Comparison of ENCODE assay signal across 23 cellular contexts in genomic region chr9:9399982-9400381, GRCh38.
A peak's percentile ranks its signal among the peaks of the same experiment; 100 is the strongest.
DNase-seq lines count a peak whose midpoint lies in the region; ATAC-seq, FAIRE-seq and TF ChIP-seq lines count a peak whose summit lies in the region.
"Had no signal": no experiment of that assay in that cellular context is flagged by ENCODE, and none has a peak within 500 bp of the region (broad histone marks: within the 10 kb centered on the region; RNA-seq: fewer than 3 reads in every experiment).

No MANE protein-coding gene starts in this region.

- H3K4me3 ChIP-seq in HepG2 (replicated peaks in 1 of 3; ENCODE audit: insufficient read depth in 1 of 3, low read depth in 2 of 3, low read length in 3 of 3) (no peak overlapping the region), right lobe of liver (no peak overlapping the region), K562 (no peak overlapping the region)
- no peak overlapping the region for H3K4me3 ChIP-seq in CD8-positive, alpha-beta T cell (ENCODE audit: low read depth, low read length)
- H3K4me3 ChIP-seq: A549; BLaER1 treated with 17β-estradiol and CSF1 and Interleukin-3, amounts not matched to agents 10 nM and 100 nM had no signal

- H3K9me3 Mint-ChIP-seq in immature natural killer cell = peaks cover 0 to 47% (median 19%) of the 10 kb centered on the region in 6 donors
- H3K9me3 Mint-ChIP-seq in CD8-positive, alpha-beta T cell = peaks cover 9% of the 10 kb centered on the region

- CTCF ChIA-PET in HepG2 (lab: Yijun Ruan, JAX; ENCODE audit: low intra/inter-chr PET ratio, low total read pairs) = no interaction called here
- CTCF ChIA-PET in K562 (lab: Yijun Ruan, JAX; ENCODE audit: low intra/inter-chr PET ratio) = no interaction called here
- CTCF ChIA-PET in CD8-positive, alpha-beta T cell (lab: Charles Lee) = no interaction called here

- FAIRE-seq in HepG2 (lab: Jason Lieb, UNC) (no peak), K562 (lab: Jason Lieb, UNC) (no peak), frontal cortex (lab: Jason Lieb, UNC) (peak; percentile 17)
- FAIRE-seq: A549, G401.6, GM12891, GM19239 had no signal

- H3K27me3 Mint-ChIP-seq in immature natural killer cell (ENCODE audit: low read depth in 3 of 3) = peaks cover 0 to 2% (median 0%) of the 10 kb centered on the region in 3 donors
- H3K27me3 Mint-ChIP-seq in CD8-positive, alpha-beta T cell (ENCODE audit: low read depth) = no peaks in the 10 kb centered on the region
- H3K27me3 Mint-ChIP-seq: B cell; CD4-positive, alpha-beta T cell; CD8-positive, alpha-beta memory T cell had no signal

- no peaks in the 10 kb centered on the region for H3K36me3 Mint-ChIP-seq in immature natural killer cell
- no peaks in the 10 kb centered on the region for H3K36me3 Mint-ChIP-seq in CD8-positive, alpha-beta T cell
- H3K36me3 Mint-ChIP-seq: CD8-positive, alpha-beta memory T cell had no signal

- POLR2A ChIA-PET in HepG2 (lab: Yijun Ruan, JAX) = no interaction called here
- POLR2A ChIA-PET in K562 (lab: Yijun Ruan, JAX) = no interaction called here
- POLR2A ChIA-PET in CD8-positive, alpha-beta T cell (lab: Charles Lee) = no interaction called here

- no peak for ATAC-seq in HepG2
- no peak for ATAC-seq in right lobe of liver
- no peak for ATAC-seq in K562
- no peak for ATAC-seq in CD8-positive, alpha-beta T cell
- ATAC-seq: A549 had no signal

- BruUV-seq in HepG2 (replicated peaks; lab: Mats Ljungman, UMichigan) = no TSS peak
- BruUV-seq in K562 (replicated peaks; lab: Mats Ljungman, UMichigan) = no TSS peak

- TF ChIP-seq POLR2A in HepG2 (IDR thresholded peaks at IDR 0.05; ENCODE audit: insufficient read depth in 1 of 2, low read depth in 2 of 2, low read length in 2 of 2) (no peak), right lobe of liver (IDR thresholded peaks at IDR 0.05) (no peak), K562 (conservative IDR thresholded peaks at IDR 0.05) (no peak)

- H3K79me2 ChIP-seq in HepG2 (ENCODE audit: insufficient read depth, low read length) (no peaks in the 10 kb centered on the region), K562 (ENCODE audit: control insufficient read depth, insufficient read depth, low read length) (no peaks in the 10 kb centered on the region)

- intact Hi-C loops in HepG2 (cut with micrococcal nuclease; ENCODE audit: unreplicated experiment) (no loop called here), right lobe of liver (cut with DNase I) (no loop called here), K562 (cut with micrococcal nuclease) (no loop called here)
- intact Hi-C loops in CD8-positive, alpha-beta T cell (cut with DNase I, micrococcal nuclease) = loop anchor here in 1 of 2 experiments (10.0 kb wide), 1 partner anchor 65 kb away; no protein-coding TSS in a partner anchor

- in situ Hi-C loops in HepG2 (cut with HindIII; ENCODE audit: extremely low pct_ligation_motif_present, low pct_unique_long_range_greater_than_20kb) = no loop called here
- in situ Hi-C loops in K562 (cut with MboI) = no loop called here

- H3K27me3 ChIP-seq in HepG2 (ENCODE audit: control insufficient read depth in 1 of 2, insufficient read depth in 2 of 2, low read length in 2 of 2) = no peaks in the 10 kb centered on the region
- no peaks in the 10 kb centered on the region for H3K27me3 ChIP-seq in right lobe of liver
- H3K27me3 ChIP-seq in K562 (ENCODE audit: control insufficient read depth in 2 of 2, insufficient read depth in 2 of 2, low read length in 2 of 2) = no peaks in the 10 kb centered on the region
- no peaks in the 10 kb centered on the region for H3K27me3 ChIP-seq in CD8-positive, alpha-beta T cell (ENCODE audit: insufficient read depth, low read length)
- H3K27me3 ChIP-seq: BLaER1 treated with 17β-estradiol and CSF1 and Interleukin-3, amounts not matched to agents 10 nM and 100 nM had no signal

- H3K4me1 ChIP-seq in HepG2 (ENCODE audit: insufficient read depth, low read length) = no peaks in the 10 kb centered on the region
- H3K4me1 ChIP-seq in right lobe of liver = no peaks in the 10 kb centered on the region
- no peaks in the 10 kb centered on the region for H3K4me1 ChIP-seq in K562 (replicated peaks in 1 of 2; ENCODE audit: control insufficient read depth in 2 of 2, insufficient read depth in 2 of 2, low read length in 2 of 2)
- H3K4me1 ChIP-seq in CD8-positive, alpha-beta T cell (ENCODE audit: insufficient read depth, low read length) = no peaks in the 10 kb centered on the region
- H3K4me1 ChIP-seq: A549 had no signal

- H3K9me1 ChIP-seq in K562 (ENCODE audit: control insufficient read depth, insufficient read depth, low read length) = no peaks in the 10 kb centered on the region

- no peak overlapping the region for H3K4me3 Mint-ChIP-seq in immature natural killer cell
- H3K4me3 Mint-ChIP-seq in CD8-positive, alpha-beta T cell = no peak overlapping the region
- H3K4me3 Mint-ChIP-seq: B cell; CD4-positive, alpha-beta T cell; CD8-positive, alpha-beta memory T cell had no signal

- H3K9me3 ChIP-seq in HepG2 (ENCODE audit: low read length) (peaks cover 17% of the 10 kb centered on the region; the same call in 1 of the 2 replicates), right lobe of liver (no peaks in the 10 kb centered on the region), K562 (replicated peaks; ENCODE audit: control insufficient read depth, insufficient read depth, low read depth, low read length) (no peaks in the 10 kb centered on the region)
- H3K9me3 ChIP-seq in CD8-positive, alpha-beta T cell (ENCODE audit: low read length) = no peaks in the 10 kb centered on the region
- H3K9me3 ChIP-seq: BLaER1 treated with 17β-estradiol and CSF1 and Interleukin-3, amounts not matched to agents 10 nM and 100 nM had no signal

- no peak for TF ChIP-seq CTCF in HepG2 (CRISPR knock-in tag; IDR thresholded peaks at IDR 0.05)
- TF ChIP-seq CTCF in right lobe of liver (IDR thresholded peaks at IDR 0.05) = no peak
- no peak for TF ChIP-seq CTCF in K562 (IDR thresholded peaks at IDR 0.05 in 2 of 3, conservative IDR thresholded peaks at IDR 0.05 in 1 of 3; ENCODE audit: insufficient read depth in 2 of 3, low read depth in 1 of 3, low read length in 3 of 3)
- no peak for TF ChIP-seq CTCF in CD8-positive, alpha-beta T cell (IDR thresholded peaks at IDR 0.05)

- H3K27ac ChIP-seq in HepG2 (ENCODE audit: extremely low read length, insufficient read depth, low read length) = no peak overlapping the region
- H3K27ac ChIP-seq in right lobe of liver = no peak overlapping the region
- no peak overlapping the region for H3K27ac ChIP-seq in K562 (ENCODE audit: extremely low read depth, low read depth, low read length)
- no peak overlapping the region for H3K27ac ChIP-seq in CD8-positive, alpha-beta T cell (ENCODE audit: low read depth, low read length)
- H3K27ac ChIP-seq: 22Rv1; A549; BLaER1 treated with 17β-estradiol and CSF1 and Interleukin-3, amounts not matched to agents 10 nM and 100 nM; C4-2B had no signal

- TF ChIP-seq RAD21 in HepG2 (CRISPR knock-in tag; IDR thresholded peaks at IDR 0.05) = no peak
- no peak for TF ChIP-seq RAD21 in K562 (CRISPR knock-in tag; conservative IDR thresholded peaks at IDR 0.05 in 1 of 2, IDR thresholded peaks at IDR 0.05 in 1 of 2)

- H3K4me1 Mint-ChIP-seq in immature natural killer cell = no peaks in the 10 kb centered on the region
- no peaks in the 10 kb centered on the region for H3K4me1 Mint-ChIP-seq in CD8-positive, alpha-beta T cell (ENCODE audit: low read depth)
- H3K4me1 Mint-ChIP-seq: B cell; CD8-positive, alpha-beta memory T cell had no signal

- no peak overlapping the region for H3K27ac Mint-ChIP-seq in immature natural killer cell
- H3K27ac Mint-ChIP-seq in CD8-positive, alpha-beta T cell = no peak overlapping the region
- H3K27ac Mint-ChIP-seq: B cell; CD4-positive, alpha-beta T cell; CD8-positive, alpha-beta memory T cell had no signal

- TF ChIP-seq EP300 in HepG2 (IDR thresholded peaks at IDR 0.05; ENCODE audit: low read depth in 2 of 2, low read length in 2 of 2) = no peak
- TF ChIP-seq EP300 in HepG2 (CRISPR knock-in tag; IDR thresholded peaks at IDR 0.05; ENCODE audit: borderline replicate concordance) = no peak
- no peak for TF ChIP-seq EP300 in K562 (IDR thresholded peaks at IDR 0.05; ENCODE audit: low read length)

- no peak for DNase-seq in HepG2 (ENCODE audit: low spot score)
- DNase-seq in right lobe of liver = no peak
- no peak for DNase-seq in K562 (ENCODE audit: extremely low read depth in 1 of 4, low spot score in 3 of 4)
- DNase-seq in frontal cortex (ENCODE audit: low spot score in 2 of 2) = no peak
- no peak for DNase-seq in immature natural killer cell
- DNase-seq in CD8-positive, alpha-beta T cell = no peak
- DNase-seq: AML-193; CD4-positive, alpha-beta T cell; CD8-positive, alpha-beta memory T cell; COR-L47; DMS 273 treated with DMSO at 0.1 percent for 48 hours; DMS153; DMS53; DMS79 treated with DMSO at 0.1 percent for 48 hours; GF-D8 had no signal

- 0% methylated on average over 2 of the region's 2 CpGs for WGBS in HepG2 (ENCODE audit: low lambda C conversion rate)
- WGBS in right lobe of liver (ENCODE audit: insufficient coverage, low coverage, low lambda C conversion rate, missing lambda C conversion rate) = 28% methylated on average over 2 of the region's 2 CpGs
- 0% methylated on average over 2 of the region's 2 CpGs for WGBS in K562 (ENCODE audit: insufficient coverage, low coverage, missing lambda C conversion rate)

- H3K36me3 ChIP-seq in HepG2 (replicated peaks in 1 of 2; ENCODE audit: control insufficient read depth in 1 of 2, insufficient read depth in 2 of 2, low read length in 2 of 2) = no peaks in the 10 kb centered on the region
- H3K36me3 ChIP-seq in right lobe of liver = no peaks in the 10 kb centered on the region
- no peaks in the 10 kb centered on the region for H3K36me3 ChIP-seq in K562 (ENCODE audit: control insufficient read depth, insufficient read depth, low read length)
- H3K36me3 ChIP-seq in CD8-positive, alpha-beta T cell (ENCODE audit: insufficient read depth, low read length) = no peaks in the 10 kb centered on the region
- H3K36me3 ChIP-seq: BLaER1 treated with 17β-estradiol and CSF1 and Interleukin-3, amounts not matched to agents 10 nM and 100 nM had no signal

- H4K20me1 ChIP-seq in HepG2 (ENCODE audit: insufficient read depth, low read length) = no peaks in the 10 kb centered on the region
- H4K20me1 ChIP-seq in K562 (replicated peaks; ENCODE audit: control insufficient read depth, insufficient read depth, low read length) = no peaks in the 10 kb centered on the region
- H4K20me1 ChIP-seq: BLaER1 treated with 17β-estradiol and CSF1 and Interleukin-3, amounts not matched to agents 10 nM and 100 nM had no signal

- H3K4me2 ChIP-seq in HepG2 (ENCODE audit: low read depth, low read length) (no peak overlapping the region), K562 (ENCODE audit: insufficient read depth, low read length) (no peak overlapping the region)
- H3K4me2 ChIP-seq: A549; BLaER1 treated with 17β-estradiol and CSF1 and Interleukin-3, amounts not matched to agents 10 nM and 100 nM had no signal

- H2AFZ ChIP-seq in HepG2 (ENCODE audit: low read length) = no peak overlapping the region
- H2AFZ ChIP-seq in K562 (ENCODE audit: low read depth, low read length) = no peak overlapping the region

- no peak overlapping the region for H3K9ac ChIP-seq in HepG2 (ENCODE audit: insufficient read depth, low read depth, low read length)
- no peak overlapping the region for H3K9ac ChIP-seq in K562 (ENCODE audit: insufficient read depth in 1 of 2, low read depth in 2 of 2, low read length in 2 of 2)
- H3K9ac ChIP-seq: BLaER1 treated with 17β-estradiol and CSF1 and Interleukin-3, amounts not matched to agents 10 nM and 100 nM had no signal

Comparison
In these comparisons a context has a peak if more than half of its experiments do, and no peak if none do; other contexts are left out.
1. Of the 241 proteins assayed by ChIP-seq in both HepG2 and K562: peak only in HepG2: none; only in K562: none; in both: MAFF and MAFK; in neither: 239.